Comparison of ENCODE assay signal across 27 cellular contexts in the genomic region with DNA sequence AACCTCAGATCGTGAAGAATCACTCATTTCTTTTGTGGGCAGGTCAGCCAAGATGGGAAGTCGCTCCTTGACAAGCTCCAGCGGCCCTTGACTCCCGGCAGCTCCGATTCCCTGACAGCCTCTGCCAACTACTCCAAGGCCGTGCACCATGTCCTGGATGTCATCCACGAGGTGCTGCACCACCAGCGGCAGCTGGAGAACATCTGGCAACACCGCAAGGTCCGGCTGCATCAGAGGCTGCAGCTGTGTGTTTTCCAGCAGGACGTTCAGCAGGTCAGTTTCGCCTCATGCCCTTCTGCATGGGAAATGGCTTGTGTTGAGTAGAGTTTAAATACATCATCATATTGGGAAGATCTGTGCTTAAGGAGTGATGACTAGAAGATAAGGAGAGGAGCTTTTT.
DNase-seq lines count a peak whose midpoint lies in the region; ATAC-seq and TF ChIP-seq lines count a peak whose summit lies in the region.
"Had no signal": no experiment of that assay in that cellular context is flagged by ENCODE, and none has a peak within 500 bp of the region (broad histone marks: within the 10 kb centered on the region; RNA-seq: fewer than 3 reads in every experiment).

No MANE protein-coding gene starts in this region.

- H3K36me3 Mint-ChIP-seq in activated CD8-positive, alpha-beta T cell treated with anti-CD3 and anti-CD28 coated beads for 36 hours (ENCODE audit: low read depth) = no peaks in the 10 kb centered on the region
- H3K36me3 Mint-ChIP-seq: stimulated activated effector memory CD8-positive, alpha-beta T cell treated with anti-CD3 and anti-CD28 coated beads, Interleukin-12 subunit alpha, Interleukin-12 subunit beta, amount 100 ng/mL, for 72 hours had no signal

- peaks cover 21% of the 10 kb centered on the region for H3K36me3 ChIP-seq in cardiac muscle cell
- H3K36me3 ChIP-seq: neutrophil had no signal

- intact Hi-C loops in Right ventricle myocardium superior (cut with DNase I) = no loop called here
- intact Hi-C loops in cardiac septum (cut with DNase I) = no loop called here
- intact Hi-C loops in activated CD8-positive, alpha-beta T cell treated with anti-CD3 and anti-CD28 coated beads for 36 hours (cut with micrococcal nuclease) = no loop called here

- no peaks in the 10 kb centered on the region for H3K27me3 ChIP-seq in cardiac muscle cell
- H3K27me3 ChIP-seq: neutrophil had no signal

- H3K4me3 ChIP-seq in cardiac muscle cell = no peak overlapping the region
- H3K4me3 ChIP-seq: HAP-1, thoracic aorta had no signal

- H3K9me3 ChIP-seq in cardiac muscle cell (ENCODE audit: low read depth) = no peaks in the 10 kb centered on the region
- H3K9me3 ChIP-seq: HAP-1, neutrophil, thoracic aorta had no signal

- H3K4me1 ChIP-seq in cardiac muscle cell (ENCODE audit: low read depth) = peaks cover 9% of the 10 kb centered on the region
- H3K4me1 ChIP-seq: HAP-1 had no signal

- no peak overlapping the region for H3K4me3 Mint-ChIP-seq in activated CD8-positive, alpha-beta T cell treated with anti-CD3 and anti-CD28 coated beads for 36 hours
- H3K4me3 Mint-ChIP-seq: activated CD4-positive, alpha-beta memory T cell treated with anti-CD3 and anti-CD28 coated beads for 36 hours; brain; IgD-negative memory B cell; stimulated activated effector memory CD8-positive, alpha-beta T cell treated with anti-CD3 and anti-CD28 coated beads, Interleukin-12 subunit alpha, Interleukin-12 subunit beta, amount 100 ng/mL, for 72 hours had no signal

- POLR2A ChIA-PET in activated CD8-positive, alpha-beta T cell treated with anti-CD3 and anti-CD28 coated beads for 36 hours (lab: Charles Lee) = no interaction called here

- DNase-seq in DMS 273 treated with DMSO at 0.1 percent for 48 hours (lab: John Stamatoyannopoulos, UW) (peak; percentile 85), DMS 273 (lab: John Stamatoyannopoulos, UW; ENCODE audit: unreplicated experiment) (no peak), Right ventricle myocardium superior (peak; percentile 46), cardiac septum (ENCODE audit: low spot score) (no peak), cardiac muscle cell (ENCODE audit: low read depth in 1 of 2, low spot score in 1 of 2) (peak; percentile 15 to 31), SIG-M5 treated with dmso at 0.1 percent for 504 hours (lab: John Stamatoyannopoulos, UW; ENCODE audit: unreplicated experiment) (no peak), GF-D8 (lab: John Stamatoyannopoulos, UW) (no peak)
- no peak for DNase-seq in activated CD8-positive, alpha-beta T cell treated with anti-CD3 and anti-CD28 coated beads for 36 hours
- DNase-seq: activated CD4-positive, alpha-beta memory T cell treated with anti-CD3 and anti-CD28 coated beads for 36 hours; activated effector memory CD4-positive, alpha-beta T cell treated with anti-CD3 and anti-CD28 coated beads, Interleukin-2, amount 50 U/mL, for 16 hours; effector CD8-positive, alpha-beta T cell; erythroblast; mammary epithelial cell; NCI-H187; NCI-H524 treated with DMSO at 0.1 percent for 48 hours; RPMI8226; small intestine; stimulated activated CD4-positive, alpha-beta T cell treated with anti-CD3 and anti-CD28 coated beads, Interleukin-2, amount 100 ng/mL, for 24 hours; T-helper 9 cell had no signal

- H3K27ac ChIP-seq in cardiac muscle cell = no peak overlapping the region
- H3K27ac ChIP-seq: 22Rv1, neutrophil, thoracic aorta had no signal

- no peaks in the 10 kb centered on the region for H3K4me1 Mint-ChIP-seq in activated CD8-positive, alpha-beta T cell treated with anti-CD3 and anti-CD28 coated beads for 36 hours (ENCODE audit: low read depth)
- H3K4me1 Mint-ChIP-seq: stimulated activated effector memory CD8-positive, alpha-beta T cell treated with anti-CD3 and anti-CD28 coated beads, Interleukin-12 subunit alpha, Interleukin-12 subunit beta, amount 100 ng/mL, for 72 hours had no signal

- CTCF ChIA-PET in activated CD8-positive, alpha-beta T cell treated with anti-CD3 and anti-CD28 coated beads for 36 hours (lab: Charles Lee) = interaction anchor here (1.4 kb wide), 1 partner anchor 36 kb away, joined by 3 read pairs; no protein-coding TSS in a partner anchor

- no peaks in the 10 kb centered on the region for H3K9me3 Mint-ChIP-seq in activated CD8-positive, alpha-beta T cell treated with anti-CD3 and anti-CD28 coated beads for 36 hours
- H3K9me3 Mint-ChIP-seq: activated CD4-positive, alpha-beta memory T cell treated with anti-CD3 and anti-CD28 coated beads for 36 hours; IgD-negative memory B cell; stimulated activated effector memory CD8-positive, alpha-beta T cell treated with anti-CD3 and anti-CD28 coated beads, Interleukin-12 subunit alpha, Interleukin-12 subunit beta, amount 100 ng/mL, for 72 hours had no signal

- no peaks in the 10 kb centered on the region for H3K27me3 Mint-ChIP-seq in activated CD8-positive, alpha-beta T cell treated with anti-CD3 and anti-CD28 coated beads for 36 hours
- H3K27me3 Mint-ChIP-seq: brain, IgD-negative memory B cell had no signal

- H3K27ac Mint-ChIP-seq in activated CD8-positive, alpha-beta T cell treated with anti-CD3 and anti-CD28 coated beads for 36 hours = no peak overlapping the region
- H3K27ac Mint-ChIP-seq: activated CD4-positive, alpha-beta memory T cell treated with anti-CD3 and anti-CD28 coated beads for 36 hours; IgD-negative memory B cell; stimulated activated effector memory CD8-positive, alpha-beta T cell treated with anti-CD3 and anti-CD28 coated beads, Interleukin-12 subunit alpha, Interleukin-12 subunit beta, amount 100 ng/mL, for 72 hours had no signal

- ATAC-seq in Right ventricle myocardium superior (ENCODE audit: poor library complexity) = peak; percentile 25
- no peak for ATAC-seq in activated CD8-positive, alpha-beta T cell treated with anti-CD3 and anti-CD28 coated beads for 36 hours
- ATAC-seq: SK-N-SH treated with all-trans-retinoic acid at 6 μM for 48 hours; stimulated activated effector memory CD8-positive, alpha-beta T cell treated with anti-CD3 and anti-CD28 coated beads, Interleukin-12 subunit alpha, Interleukin-12 subunit beta, amount 100 ng/mL, for 72 hours had no signal

- no peak for TF ChIP-seq CTCF in cardiac muscle cell (IDR thresholded peaks at IDR 0.05; ENCODE audit: low read depth, low read length)
- TF ChIP-seq CTCF in activated CD8-positive, alpha-beta T cell treated with anti-CD3 and anti-CD28 coated beads for 36 hours (IDR thresholded peaks at IDR 0.05) = no peak

Comparison
In these comparisons a context has a peak if more than half of its experiments do, and no peak if none do; other contexts are left out.
1. DNase-seq: peak in DMS 273 treated with DMSO at 0.1 percent for 48 hours (single experiment), Right ventricle myocardium superior (single experiment) and cardiac muscle cell (2 of 2); none in DMS 273 (single experiment), cardiac septum (single experiment), SIG-M5 treated with dmso at 0.1 percent for 504 hours (single experiment), GF-D8 (single experiment) and activated CD8-positive, alpha-beta T cell treated with anti-CD3 and anti-CD28 coated beads for 36 hours (single experiment).